8 cellular contexts compared by ENCODE assay signal in the genomic region with DNA sequence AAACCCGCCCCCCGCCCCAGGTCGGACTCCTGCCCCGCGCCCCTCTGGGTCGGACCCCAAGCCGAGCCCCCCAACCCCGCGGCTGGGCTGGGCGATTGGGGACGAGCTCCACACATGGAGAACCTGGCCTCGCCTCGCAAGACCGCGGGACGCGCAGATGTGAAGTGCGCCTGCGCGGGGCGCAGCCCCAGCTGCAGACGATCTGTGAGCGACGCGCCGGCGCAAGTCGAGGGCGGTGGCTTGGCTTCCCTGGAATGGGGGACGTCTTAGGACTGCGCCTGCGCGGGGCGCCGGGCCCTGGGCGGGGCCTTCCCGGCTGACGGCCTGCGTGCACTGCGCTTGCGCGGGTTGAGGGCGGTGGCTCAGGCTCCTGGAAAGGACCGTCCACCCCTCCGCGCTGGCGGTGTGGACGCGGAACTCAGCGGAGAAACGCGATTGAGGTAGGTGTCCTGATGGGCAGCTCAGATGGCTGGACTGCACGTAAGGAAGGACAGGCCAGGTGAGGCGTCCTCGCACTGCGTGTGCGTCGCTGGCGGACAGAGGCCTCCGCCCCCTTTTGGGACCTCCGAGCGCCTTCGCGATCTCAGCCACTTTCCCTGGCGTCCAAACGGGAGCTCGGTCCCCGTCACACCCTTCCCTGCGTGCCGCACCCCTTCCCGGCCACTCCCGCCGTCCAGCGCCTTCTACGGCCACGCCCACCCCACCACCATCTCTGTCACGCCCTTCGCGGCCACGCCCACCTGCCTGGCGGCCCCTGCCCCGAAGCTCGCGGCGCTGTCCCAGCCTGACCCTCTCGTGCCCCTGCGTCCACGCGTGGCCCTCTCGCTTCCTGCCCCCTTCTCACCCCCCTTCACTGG. TPM values are rescaled to one million over a fixed set of nuclear protein-coding genes. Genes with fewer than 3 reads are reported as not detected.
DNase-seq lines count a peak whose midpoint lies in the region; ATAC-seq and TF ChIP-seq lines count a peak whose summit lies in the region.

A gene (plus strand): TSS at position 351 of the 857 bp plus-strand sequence. CDS start 1,278 bp downstream, outside the sequence.

- peaks cover 0 to 48% of the 10 kb centered on the region in 2 donors for H3K4me1 ChIP-seq in right atrium auricular region
- H3K4me1 ChIP-seq in psoas muscle, result peaks cover 22% of the 10 kb centered on the region
- H3K4me1 ChIP-seq in urinary bladder (ENCODE audit: insufficient read depth), result no peaks in the 10 kb centered on the region

- H3K9me3 ChIP-seq in right atrium auricular region (no peaks in the 10 kb centered on the region), psoas muscle (no peaks in the 10 kb centered on the region)

- WGBS in psoas muscle, 3 donors, result 0% methylated on average over 59 to 90 of the region's 90 CpGs
- WGBS in urinary bladder, result under 1% methylated on average over 90 of the region's 90 CpGs

- intact Hi-C loops in T-helper 2 cell treated with Interferon-gamma antibody and Interleukin-4, amounts not matched to agents 100 ng/mL and 5 ng/mL, for 36 hours (cut with micrococcal nuclease), result loop anchor here (1.0 to 2.0 kb wide), 2 partner anchors 75 to 177 kb away; a partner anchor contains a TSS
- intact Hi-C loops in psoas muscle (cut with DNase I), result no loop called here

- H3K4me3 ChIP-seq in right atrium auricular region (peak within 1 kb of the TSS; percentile 84 to 92), psoas muscle (peak within 1 kb of the TSS; percentile 91), urinary bladder (ENCODE audit: low read depth, low read length) (peak within 1 kb of the TSS; percentile 73)

- ATAC-seq in GM18505 (IDR thresholded peaks at IDR 0.05; ENCODE audit: unreplicated experiment) (peak; percentile 90), HG02970 (IDR thresholded peaks at IDR 0.05; ENCODE audit: low FRiP score, unreplicated experiment) (peak; percentile 97), psoas muscle (peak; percentile 98 to 99 (median 98))

- TF ChIP-seq POLR2A in GM18505 (IDR thresholded peaks at IDR 0.05; ENCODE audit: borderline replicate concordance, extremely low read depth, insufficient read depth, insufficient read length), result peak; percentile 96

- no peaks in the 10 kb centered on the region for H3K36me3 ChIP-seq in right atrium auricular region
- peaks cover 0 to 10% of the 10 kb centered on the region in 2 donors for H3K36me3 ChIP-seq in psoas muscle (ENCODE audit: insufficient read depth in 1 of 2, low read depth in 1 of 2)
- H3K36me3 ChIP-seq in urinary bladder (ENCODE audit: insufficient read depth), result no peaks in the 10 kb centered on the region

- H3K27ac ChIP-seq in right atrium auricular region, result peak within 1 kb of the TSS; percentile 96 to 99
- H3K27ac ChIP-seq in psoas muscle, result peak within 1 kb of the TSS; percentile 94
- peak within 1 kb of the TSS; percentile 92 for H3K27ac ChIP-seq in urinary bladder (ENCODE audit: low read depth)

- DNase-seq in NCI-H1930 (lab: John Stamatoyannopoulos, UW) (peak; percentile 92 to 96), anterior cingulate cortex (lab: John Stamatoyannopoulos, UW) (peak; percentile 80 to 99 (median 95)), right atrium auricular region (ENCODE audit: low spot score) (peak; percentile 96), psoas muscle (peak; percentile 98 to 99)

- peak in 1 of 2 donors; percentile 34 for TF ChIP-seq CTCF in right atrium auricular region (IDR thresholded peaks at IDR 0.05)
- TF ChIP-seq CTCF in psoas muscle (IDR thresholded peaks at IDR 0.05), result no peak

- H3K27me3 ChIP-seq in right atrium auricular region (no peaks in the 10 kb centered on the region), psoas muscle (ENCODE audit: insufficient read depth in 3 of 3, low read length in 2 of 3) (peaks cover 0 to 11% (median 0%) of the 10 kb centered on the region in 3 donors)

RNA-seq across cellular contexts. Expression of the gene that starts here (rescaled TPM):
- 91.3 and 92.2 TPM in 2 replicates for total RNA-seq in T-helper 2 cell treated with Interferon-gamma antibody and Interleukin-4, amounts not matched to agents 100 ng/mL and 5 ng/mL, for 36 hours
- total RNA-seq in right atrium auricular region (10 to 100 TPM; 36.7 to 60.5 TPM), psoas muscle (10 to 100 TPM; 15.4 to 33.6 (median 25.0) TPM), urinary bladder (122 TPM)
- polyA plus RNA-seq in psoas muscle (10 to 100 TPM; 19.4 to 41.5 (median 29.8) TPM), urinary bladder (145 TPM)

Comparison
In these comparisons a context has a peak if more than half of its experiments do, and no peak if none do; other contexts are left out.
1. Peak in every context shown above with its lines: DNase-seq, ATAC-seq, H3K4me3 ChIP-seq and H3K27ac ChIP-seq.